18 cellular contexts compared by ENCODE assay signal in the genomic region with DNA sequence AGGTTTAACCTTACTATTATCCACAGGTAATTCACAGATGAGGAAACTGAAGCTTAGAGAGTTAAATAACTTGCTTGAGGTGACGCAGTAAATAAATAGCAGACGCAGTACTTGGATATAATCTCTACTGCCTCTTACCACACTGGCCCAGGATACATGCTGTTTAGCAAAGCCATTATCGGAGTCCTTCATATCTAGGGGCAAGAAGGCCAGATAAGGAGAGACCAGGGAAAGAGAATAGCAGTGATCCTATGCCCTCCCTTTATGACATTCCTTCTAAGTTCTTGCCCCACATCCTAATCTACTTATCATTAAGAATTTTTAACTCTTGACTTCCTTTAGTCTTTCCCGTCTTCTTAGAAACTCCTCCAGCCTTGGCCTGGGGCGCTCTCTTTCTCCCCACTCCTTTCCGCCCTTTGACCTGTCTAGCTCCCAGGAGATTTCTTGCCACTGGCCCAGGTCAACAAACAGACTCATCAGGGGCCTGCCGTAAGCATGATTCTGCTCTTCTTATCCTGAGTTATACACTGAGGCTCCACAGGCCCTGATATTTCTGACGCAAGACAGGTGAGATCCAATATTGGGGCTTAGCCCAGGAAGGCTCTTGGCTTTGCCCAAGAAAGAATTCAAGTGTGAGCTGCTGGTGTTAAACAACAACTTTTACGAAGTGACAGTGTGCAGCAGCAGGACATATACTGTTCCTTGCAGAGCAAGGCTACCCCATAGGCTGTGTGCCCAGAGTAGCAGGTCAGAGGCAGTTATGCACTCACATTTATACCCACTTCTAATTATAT. TPM values are rescaled to one million over a fixed set of nuclear protein-coding genes. Genes with fewer than 3 reads are reported as not detected.
DNase-seq lines count a peak whose midpoint lies in the region; ATAC-seq and TF ChIP-seq lines count a peak whose summit lies in the region.
"Had no signal": no experiment of that assay in that cellular context is flagged by ENCODE, and none has a peak within 500 bp of the region (broad histone marks: within the 10 kb centered on the region; RNA-seq: fewer than 3 reads in every experiment).

No MANE protein-coding gene starts in this region.

- no peak overlapping the region for H2BK15ac ChIP-seq in neuronal stem cell (ENCODE audit: low read length)

- no peaks in the 10 kb centered on the region for H3K79me1 ChIP-seq in neuronal stem cell (ENCODE audit: low read depth, low read length)

- no peaks in the 10 kb centered on the region for H3K27me3 ChIP-seq in neuronal stem cell (ENCODE audit: control insufficient read depth in 3 of 3, insufficient read depth in 3 of 3, low read depth in 1 of 3, low read length in 3 of 3)

- H3K4ac ChIP-seq in neuronal stem cell (ENCODE audit: low read length), result no peak overlapping the region

- ATAC-seq in activated T-cell treated with anti-CD3 and anti-CD28 coated beads, Interleukin-2, amount 50 U/mL, for 72 hours (replicated peaks in 1 of 2), result no peak
- ATAC-seq in WTC11, result 0 out of 2 replicates have a peak, but pooled peaks have one; percentile 38
- ATAC-seq in GM21786 (IDR thresholded peaks at IDR 0.05; ENCODE audit: unreplicated experiment), result no peak

- no peak overlapping the region for H2AK5ac ChIP-seq in neuronal stem cell (ENCODE audit: low read depth, low read length)

- WGBS in neuronal stem cell (ENCODE audit: extremely low coverage in 2 of 2, insufficient read length in 2 of 2, insufficient replicate concordance in 1 of 2), 2 donors, result no CpG with 5 or more reads among the region's 9 CpGs

- H4K91ac ChIP-seq in neuronal stem cell (ENCODE audit: low read depth, low read length, poor library complexity), result no peak overlapping the region

- H3K18ac ChIP-seq in neuronal stem cell (ENCODE audit: low read length), result no peak overlapping the region

- no peak overlapping the region for H3K23ac ChIP-seq in neuronal stem cell (ENCODE audit: low read depth, low read length, poor library complexity)

- CTCF ChIA-PET in WTC11 (lab: Charles Lee), result interaction anchor here (0.7 to 1.0 kb wide), 2 partner anchors 13 to 17 kb away, joined by 3 to 4 read pairs; no protein-coding TSS in a partner anchor

- H2BK120ac ChIP-seq in neuronal stem cell (ENCODE audit: low read depth, low read length), result no peak overlapping the region

- peak; percentile 7 for TF ChIP-seq POLR2A in GM15510 (IDR thresholded peaks at IDR 0.05; ENCODE audit: borderline replicate concordance, extremely low read depth, insufficient read length)

- H3K9ac ChIP-seq in neuronal stem cell (ENCODE audit: low read depth, low read length, poor library complexity), result peak overlapping the region; percentile 13

- H3K4me3 ChIP-seq in neuronal stem cell (ENCODE audit: low read length in 2 of 2), result no peak overlapping the region
- H3K4me3 ChIP-seq: cardiac muscle cell had no signal

- no peak overlapping the region for H2BK12ac ChIP-seq in neuronal stem cell (ENCODE audit: low read length)

- no peak overlapping the region for H2AFZ ChIP-seq in neuronal stem cell (ENCODE audit: low read length)

- no peaks in the 10 kb centered on the region for H3K36me3 ChIP-seq in neuronal stem cell (replicated peaks in 1 of 2; ENCODE audit: control insufficient read depth in 2 of 2, insufficient read depth in 2 of 2, low read length in 2 of 2)
- H3K36me3 ChIP-seq: cardiac muscle cell had no signal

- H3K4me1 ChIP-seq in neuronal stem cell (ENCODE audit: control insufficient read depth in 2 of 2, insufficient read depth in 1 of 2, low read depth in 1 of 2, low read length in 2 of 2), result no peaks in the 10 kb centered on the region

- H3K9me3 Mint-ChIP-seq in activated T-cell treated with anti-CD3 and anti-CD28 coated beads, Interleukin-2, amount 50 U/mL, for 72 hours, result peaks cover 6 to 8% of the 10 kb centered on the region in 2 donors
- peaks cover 19% of the 10 kb centered on the region for H3K9me3 Mint-ChIP-seq in WTC11
- H3K9me3 Mint-ChIP-seq in type B pancreatic cell, result no peaks in the 10 kb centered on the region

- DNase-seq in activated T-cell treated with anti-CD3 and anti-CD28 coated beads, Interleukin-2, amount 50 U/mL, for 72 hours, result no peak
- no peak for DNase-seq in activated T-cell treated with anti-CD3 and anti-CD28 coated beads, Interleukin-2, amount 50 U/mL, for 1 hour
- no peak for DNase-seq in WTC11 (ENCODE audit: low spot score)
- no peak for DNase-seq in neuronal stem cell (ENCODE audit: low spot score)
- no peak for DNase-seq in type B pancreatic cell (ENCODE audit: extremely low spot score, unreplicated experiment)
- DNase-seq in ecto neural progenitor cell (ENCODE audit: low spot score), result no peak
- DNase-seq: activated B cell treated with CpG ODN at 0.5 μM for 24 hours; activated CD8-positive, alpha-beta memory T cell treated with anti-CD3 and anti-CD28 coated beads, Interleukin-2, amount 50 U/mL, for 48 hours; effector CD4-positive, alpha-beta T cell; NCI-H1105; NCI-H2227 treated with DMSO at 0.1 percent for 48 hours; occipital lobe; right cardiac atrium had no signal

- TF ChIP-seq CTCF in WTC11 (IDR thresholded peaks at IDR 0.05), result no peak
- TF ChIP-seq CTCF in type B pancreatic cell (conservative IDR thresholded peaks at IDR 0.05), result no peak

- peak overlapping the region; percentile 9 to 72 for H3K4me3 Mint-ChIP-seq in activated T-cell treated with anti-CD3 and anti-CD28 coated beads, Interleukin-2, amount 50 U/mL, for 72 hours
- no peak overlapping the region for H3K4me3 Mint-ChIP-seq in WTC11
- no peak overlapping the region for H3K4me3 Mint-ChIP-seq in type B pancreatic cell

- no peak overlapping the region for H3K27ac Mint-ChIP-seq in activated T-cell treated with anti-CD3 and anti-CD28 coated beads, Interleukin-2, amount 50 U/mL, for 72 hours
- peak overlapping the region; percentile 62; the same call in 1 of the 2 replicates for H3K27ac Mint-ChIP-seq in WTC11
- no peak overlapping the region for H3K27ac Mint-ChIP-seq in type B pancreatic cell

- POLR2A ChIA-PET in WTC11 (lab: Charles Lee), result no interaction called here

- H3K36me3 Mint-ChIP-seq in activated T-cell treated with anti-CD3 and anti-CD28 coated beads, Interleukin-2, amount 50 U/mL, for 72 hours (ENCODE audit: insufficient read depth in 2 of 2), result peaks cover 6 to 9% of the 10 kb centered on the region in 2 donors
- H3K36me3 Mint-ChIP-seq in WTC11 (peaks cover 12% of the 10 kb centered on the region), type B pancreatic cell (no peaks in the 10 kb centered on the region)

- H3K27ac ChIP-seq in neuronal stem cell (replicated peaks; ENCODE audit: low read length), result no peak overlapping the region
- H3K27ac ChIP-seq: cardiac muscle cell had no signal

- no peak overlapping the region for H2BK5ac ChIP-seq in neuronal stem cell (ENCODE audit: low read length)

- H4K8ac ChIP-seq in neuronal stem cell (ENCODE audit: low read depth, low read length), result no peak overlapping the region

- H3K27me3 Mint-ChIP-seq in activated T-cell treated with anti-CD3 and anti-CD28 coated beads, Interleukin-2, amount 50 U/mL, for 72 hours (ENCODE audit: low read depth), result no peaks in the 10 kb centered on the region
- H3K27me3 Mint-ChIP-seq in WTC11 (ENCODE audit: low read depth) (peaks cover 6% of the 10 kb centered on the region; the same call in 1 of the 2 replicates), type B pancreatic cell (peaks cover 13% of the 10 kb centered on the region)
- H3K27me3 Mint-ChIP-seq: activated B cell treated with CpG ODN at 0.5 μM for 24 hours had no signal

- peaks cover 61% of the 10 kb centered on the region for H3K4me1 Mint-ChIP-seq in activated T-cell treated with anti-CD3 and anti-CD28 coated beads, Interleukin-2, amount 50 U/mL, for 72 hours (ENCODE audit: low read depth)
- peaks cover 42% of the 10 kb centered on the region for H3K4me1 Mint-ChIP-seq in WTC11
- H3K4me1 Mint-ChIP-seq in type B pancreatic cell (ENCODE audit: unreplicated experiment), result no peaks in the 10 kb centered on the region

- no peak overlapping the region for H3K14ac ChIP-seq in neuronal stem cell (ENCODE audit: low read length)

- no peak overlapping the region for H3K4me2 ChIP-seq in neuronal stem cell (ENCODE audit: insufficient read depth, low read length, poor library complexity, severe bottlenecking)

- H3K9me3 ChIP-seq in neuronal stem cell (replicated peaks in 1 of 2; ENCODE audit: control insufficient read depth in 2 of 2, insufficient read depth in 1 of 2, low read depth in 1 of 2, low read length in 2 of 2), result no peaks in the 10 kb centered on the region

TF ChIP-seq in WTC11, 78 proteins besides CTCF, POLR2A, EP300 and RAD21 (continues in another document):
- TF ChIP-seq, protein P1, sequence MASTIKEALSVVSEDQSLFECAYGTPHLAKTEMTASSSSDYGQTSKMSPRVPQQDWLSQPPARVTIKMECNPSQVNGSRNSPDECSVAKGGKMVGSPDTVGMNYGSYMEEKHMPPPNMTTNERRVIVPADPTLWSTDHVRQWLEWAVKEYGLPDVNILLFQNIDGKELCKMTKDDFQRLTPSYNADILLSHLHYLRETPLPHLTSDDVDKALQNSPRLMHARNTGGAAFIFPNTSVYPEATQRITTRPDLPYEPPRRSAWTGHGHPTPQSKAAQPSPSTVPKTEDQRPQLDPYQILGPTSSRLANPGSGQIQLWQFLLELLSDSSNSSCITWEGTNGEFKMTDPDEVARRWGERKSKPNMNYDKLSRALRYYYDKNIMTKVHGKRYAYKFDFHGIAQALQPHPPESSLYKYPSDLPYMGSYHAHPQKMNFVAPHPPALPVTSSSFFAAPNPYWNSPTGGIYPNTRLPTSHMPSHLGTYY (CRISPR knock-in tag; IDR thresholded peaks at IDR 0.05), result no peak
- TF ChIP-seq, protein P2, sequence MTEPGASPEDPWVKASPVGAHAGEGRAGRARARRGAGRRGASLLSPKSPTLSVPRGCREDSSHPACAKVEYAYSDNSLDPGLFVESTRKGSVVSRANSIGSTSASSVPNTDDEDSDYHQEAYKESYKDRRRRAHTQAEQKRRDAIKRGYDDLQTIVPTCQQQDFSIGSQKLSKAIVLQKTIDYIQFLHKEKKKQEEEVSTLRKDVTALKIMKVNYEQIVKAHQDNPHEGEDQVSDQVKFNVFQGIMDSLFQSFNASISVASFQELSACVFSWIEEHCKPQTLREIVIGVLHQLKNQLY (CRISPR knock-in tag; IDR thresholded peaks at IDR 0.05), result no peak
- no peak for TF ChIP-seq RELA (CRISPR knock-in tag; IDR thresholded peaks at IDR 0.05; ENCODE audit: borderline replicate concordance)

RNA-seq across cellular contexts. Expression of a gene that starts 11.5 kb away (rescaled TPM):
- 100 to 1,000 TPM in 1 of 2 donors, 10 to 100 TPM in 1; 81.4 to 134 TPM for total RNA-seq in activated T-cell treated with anti-CD3 and anti-CD28 coated beads, Interleukin-2, amount 50 U/mL, for 72 hours
- total RNA-seq in WTC11 (2021) (0.11 to 0.15 TPM (median 0.11 TPM) in 3 replicates), type B pancreatic cell (ENCODE audit: low replicate concordance) (not detected in 2 replicates)
- not detected for polyA plus RNA-seq in neuronal stem cell (2013, experiment 1 of 2)
- polyA plus RNA-seq in neuronal stem cell (2013, experiment 2 of 2), result not detected
- total RNA-seq: cardiac muscle cell, G401, kidney epithelial cell, occipital lobe had no signal
- polyA plus RNA-seq: cardiac muscle cell had no signal

RNA-seq across cellular contexts. Expression of a gene that starts 53.3 kb away (rescaled TPM):
- 100 to 1,000 TPM; 215 to 220 TPM for total RNA-seq in activated T-cell treated with anti-CD3 and anti-CD28 coated beads, Interleukin-2, amount 50 U/mL, for 72 hours
- total RNA-seq in WTC11 (2021) (0.37 to 0.96 TPM (median 0.66 TPM) in 3 replicates), type B pancreatic cell (ENCODE audit: low replicate concordance) (0.57 TPM in 1 of 2 replicates, not detected in the other)
- not detected for polyA plus RNA-seq in neuronal stem cell (2013, experiment 1 of 2)
- not detected for polyA plus RNA-seq in neuronal stem cell (2013, experiment 2 of 2)
- total RNA-seq: cardiac muscle cell, G401, kidney epithelial cell had no signal
- polyA plus RNA-seq: cardiac muscle cell had no signal

Comparison
In these comparisons a context has a peak if more than half of its experiments do, and no peak if none do; other contexts are left out.
1. H3K4me3 Mint-ChIP-seq: peak in activated T-cell treated with anti-CD3 and anti-CD28 coated beads, Interleukin-2, amount 50 U/mL, for 72 hours (2 of 2); none in WTC11 (single experiment) and type B pancreatic cell (single experiment).
2. RNA of a gene that starts 11.5 kb away (total RNA-seq): 81.4 to 134 TPM in activated T-cell treated with anti-CD3 and anti-CD28 coated beads, Interleukin-2, amount 50 U/mL, for 72 hours; 0.11 to 0.15 TPM in WTC11 and not detected in type B pancreatic cell; every median in the first group is over 10 times any median in the second.
3. RNA of a gene that starts 53.3 kb away (total RNA-seq): 215 to 220 TPM in activated T-cell treated with anti-CD3 and anti-CD28 coated beads, Interleukin-2, amount 50 U/mL, for 72 hours; 0.37 to 0.96 TPM in WTC11 and 0.57 TPM in type B pancreatic cell; every median in the first group is over 100 times any median in the second.